11 cellular contexts compared by ENCODE assay signal in genomic region chr16:81140930-81141780, GRCh38. TPM values are rescaled to one million over a fixed set of nuclear protein-coding genes. Genes with fewer than 3 reads are reported as not detected.
DNase-seq lines count a peak whose midpoint lies in the region; TF ChIP-seq lines count a peak whose summit lies in the region.
"Had no signal": no experiment of that assay in that cellular context is flagged by ENCODE, and none has a peak within 500 bp of the region (broad histone marks: within the 10 kb centered on the region; RNA-seq: fewer than 3 reads in every experiment).

No MANE protein-coding gene starts in this region.

- no peak for TF ChIP-seq EP300 in Ishikawa (IDR thresholded peaks at IDR 0.05; ENCODE audit: borderline replicate concordance)

- H3K4me3 ChIP-seq in cardiac fibroblast (replicated peaks in 1 of 2; ENCODE audit: low read depth in 2 of 2, low read length in 2 of 2) = no peak overlapping the region
- H3K4me3 ChIP-seq in trophoblast cell (ENCODE audit: low read depth, low read length) = no peak overlapping the region

- peak overlapping the region; percentile 52 for H4K12ac ChIP-seq in trophoblast cell (ENCODE audit: low read depth, low read length)

- peak; percentile 28 for TF ChIP-seq CTCF in cardiac fibroblast (IDR thresholded peaks at IDR 0.05; ENCODE audit: low read depth, low read length)

- H3K27ac ChIP-seq in trophoblast cell (ENCODE audit: low read depth, low read length) = peak overlapping the region; percentile 82

- H3K4me1 ChIP-seq in trophoblast cell (ENCODE audit: control insufficient read depth in 1 of 2, insufficient read depth in 2 of 2, low read length in 2 of 2) = peaks cover 31 to 41% of the 10 kb centered on the region in 2 experiments

- peak overlapping the region; percentile 83 for H3K18ac ChIP-seq in trophoblast cell (ENCODE audit: low read length)

- peak overlapping the region; percentile 85 for H3K4ac ChIP-seq in trophoblast cell (ENCODE audit: low read depth, low read length)

- H4K91ac ChIP-seq in trophoblast cell (ENCODE audit: low read depth, low read length) = peak overlapping the region; percentile 84

- peak; percentile 28 for DNase-seq in activated CD4-positive, alpha-beta T cell treated with anti-CD3 and anti-CD28 coated beads for 48 hours
- DNase-seq in activated CD4-positive, alpha-beta T cell treated with anti-CD3 and anti-CD28 coated beads, Interleukin-2, amount 50 U/mL, for 4 hours = no peak
- DNase-seq in cardiac fibroblast (ENCODE audit: low read depth in 2 of 2) (no peak), trophoblast cell (peak; percentile 98), NCI-H1417 (lab: John Stamatoyannopoulos, UW) (no peak), AG08396 (ENCODE audit: low spot score) (no peak), NCI-H1694 treated with DMSO at 0.1 percent for 48 hours (lab: John Stamatoyannopoulos, UW) (no peak)
- DNase-seq: activated CD4-positive, CD25-positive, alpha-beta regulatory T cell treated with anti-CD3 and anti-CD28 coated beads, Interleukin-2, amount 50 U/mL, for 72 hours; amygdala; stimulated activated naive CD4-positive, alpha-beta T cell had no signal

- peaks cover 32% of the 10 kb centered on the region for H3K79me1 ChIP-seq in trophoblast cell (ENCODE audit: low read length)

- peak overlapping the region; percentile 91 for H2BK120ac ChIP-seq in trophoblast cell (ENCODE audit: insufficient read depth, low read length, poor library complexity)

- H4K8ac ChIP-seq in trophoblast cell (ENCODE audit: low read depth, low read length) = peak overlapping the region; percentile 76

- H2BK5ac ChIP-seq in trophoblast cell (ENCODE audit: low read depth, low read length, poor library complexity) = peak overlapping the region; percentile 76

- H3K14ac ChIP-seq in trophoblast cell (ENCODE audit: low read length) = peak overlapping the region; percentile 61

- no peaks in the 10 kb centered on the region for H3K9me3 ChIP-seq in trophoblast cell (ENCODE audit: insufficient read depth, low read depth, low read length)

- H2AFZ ChIP-seq in trophoblast cell (ENCODE audit: insufficient read depth, low read length, poor library complexity) = peak overlapping the region; percentile 31

- peak overlapping the region; percentile 92 for H2AK5ac ChIP-seq in trophoblast cell (ENCODE audit: low read length)

- H3K79me2 ChIP-seq in trophoblast cell (ENCODE audit: control insufficient read depth, insufficient read depth, low read length, poor library complexity) = peaks cover 2% of the 10 kb centered on the region

- no peaks in the 10 kb centered on the region for H3K36me3 ChIP-seq in trophoblast cell (ENCODE audit: control insufficient read depth in 1 of 2, insufficient read depth in 2 of 2, low read length in 2 of 2)

- H3K27me3 ChIP-seq in trophoblast cell (ENCODE audit: insufficient read depth, low read length) = no peaks in the 10 kb centered on the region

- no peak overlapping the region for H3K4me2 ChIP-seq in trophoblast cell (ENCODE audit: low read length)

- H3K23ac ChIP-seq in trophoblast cell (ENCODE audit: low read length) = no peak overlapping the region

- H3K9ac ChIP-seq in trophoblast cell (ENCODE audit: low read length) = no peak overlapping the region

- no CpG with 5 or more reads among the region's 21 CpGs for WGBS in trophoblast cell (ENCODE audit: extremely low coverage, insufficient coverage, insufficient read length)

- peak overlapping the region; percentile 91 for H2BK12ac ChIP-seq in trophoblast cell (ENCODE audit: low read length)

- peak; percentile 15; the same call in 1 of the 2 replicates for TF ChIP-seq RAD21 in Ishikawa (IDR thresholded peaks at IDR 0.05; ENCODE audit: low read depth)

TF ChIP-seq in Ishikawa, 13 proteins besides CTCF, POLR2A, EP300 and RAD21:
- TF ChIP-seq YY1 (IDR thresholded peaks at IDR 0.05; ENCODE audit: low read depth) (no peak), FOXM1 (IDR thresholded peaks at IDR 0.05; ENCODE audit: borderline replicate concordance, low read depth) (no peak), EGR1 (IDR thresholded peaks at IDR 0.05) (no peak), CREB1 (IDR thresholded peaks at IDR 0.05; ENCODE audit: low read depth) (no peak), TEAD4 (IDR thresholded peaks at IDR 0.05) (no peak), USF1 (IDR thresholded peaks at IDR 0.05) (no peak), TAF1 (IDR thresholded peaks at IDR 0.05; ENCODE audit: low read depth) (no peak), ZBTB7A (IDR thresholded peaks at IDR 0.05; ENCODE audit: low read depth) (no peak), NFIC (IDR thresholded peaks at IDR 0.05) (no peak)

RNA-seq across cellular contexts. Expression of gene GCSH, which starts 45.0 kb away (rescaled TPM):
- 93.4 and 99.0 TPM in 2 replicates for polyA plus RNA-seq in trophoblast cell (2013)

Comparison
In these comparisons a context has a peak if more than half of its experiments do, and no peak if none do; other contexts are left out.
1. DNase-seq: peak in activated CD4-positive, alpha-beta T cell treated with anti-CD3 and anti-CD28 coated beads for 48 hours (single experiment) and trophoblast cell (2 of 2); none in activated CD4-positive, alpha-beta T cell treated with anti-CD3 and anti-CD28 coated beads, Interleukin-2, amount 50 U/mL, for 4 hours (0 of 2), cardiac fibroblast (0 of 2), NCI-H1417 (0 of 3), AG08396 (single experiment) and NCI-H1694 treated with DMSO at 0.1 percent for 48 hours (single experiment).